9 cellular contexts compared by ENCODE assay signal in genomic region chr7:101172005-101172853, GRCh38. TPM values are rescaled to one million over a fixed set of nuclear protein-coding genes. Genes with fewer than 3 reads are reported as not detected.
A peak's percentile ranks its signal among the peaks of the same experiment; 100 is the strongest.
DNase-seq lines count a peak whose midpoint lies in the region; ATAC-seq and TF ChIP-seq lines count a peak whose summit lies in the region.
"Had no signal": no experiment of that assay in that cellular context is flagged by ENCODE, and none has a peak within 500 bp of the region (broad histone marks: within the 10 kb centered on the region; RNA-seq: fewer than 3 reads in every experiment).

No MANE protein-coding gene starts in this region.

- DNase-seq in CD8-positive, alpha-beta T cell, result no peak
- DNase-seq in HuH-7.5 (ENCODE audit: low spot score) (peak; percentile 14), memory B cell (ENCODE audit: low spot score in 2 of 2) (peak in 1 of 2 donors; percentile 34), foreskin keratinocyte (no peak)
- DNase-seq in T-helper 2 cell treated with Interferon-gamma antibody and Interleukin-4, amounts not matched to agents 5 μg/mL and 100 μg/mL, for 36 hours (ENCODE audit: low spot score), result no peak
- DNase-seq: uterus had no signal

- H3K9me3 ChIP-seq in CD8-positive, alpha-beta T cell (ENCODE audit: low read length), result no peaks in the 10 kb centered on the region
- H3K9me3 ChIP-seq: uterus had no signal

- no peaks in the 10 kb centered on the region for H3K9me3 Mint-ChIP-seq in CD8-positive, alpha-beta T cell
- no peaks in the 10 kb centered on the region for H3K9me3 Mint-ChIP-seq in T-helper 2 cell treated with Interferon-gamma antibody and Interleukin-4, amounts not matched to agents 5 μg/mL and 100 μg/mL, for 36 hours
- peaks cover 2% of the 10 kb centered on the region for H3K9me3 Mint-ChIP-seq in memory B cell

- no peak overlapping the region for H3K4me3 ChIP-seq in CD8-positive, alpha-beta T cell (ENCODE audit: low read depth, low read length)
- H3K4me3 ChIP-seq: uterus had no signal

- H3K4me1 ChIP-seq in CD8-positive, alpha-beta T cell (ENCODE audit: insufficient read depth, low read length), result peaks cover 57% of the 10 kb centered on the region
- peaks cover 15% of the 10 kb centered on the region for H3K4me1 ChIP-seq in foreskin keratinocyte

- no peak for ATAC-seq in CD8-positive, alpha-beta T cell
- peak; percentile 72 for ATAC-seq in memory B cell (ENCODE audit: low read depth)
- no peak for ATAC-seq in foreskin keratinocyte
- no peak for ATAC-seq in HG03571 (IDR thresholded peaks at IDR 0.05; ENCODE audit: unreplicated experiment)
- ATAC-seq in HG03342 (IDR thresholded peaks at IDR 0.05; ENCODE audit: unreplicated experiment), result no peak
- no peak for ATAC-seq in GM18511 (IDR thresholded peaks at IDR 0.05; ENCODE audit: unreplicated experiment)

- no peak for TF ChIP-seq CTCF in CD8-positive, alpha-beta T cell (IDR thresholded peaks at IDR 0.05)
- no peak for TF ChIP-seq CTCF in foreskin keratinocyte (conservative IDR thresholded peaks at IDR 0.05)

- POLR2A ChIA-PET in CD8-positive, alpha-beta T cell (lab: Charles Lee), result no interaction called here

- peaks cover 83% of the 10 kb centered on the region for H3K27me3 ChIP-seq in CD8-positive, alpha-beta T cell (ENCODE audit: insufficient read depth, low read length)
- peaks cover 98% of the 10 kb centered on the region for H3K27me3 ChIP-seq in foreskin keratinocyte

- H3K4me3 Mint-ChIP-seq in CD8-positive, alpha-beta T cell, result peak overlapping the region; percentile 35
- H3K4me3 Mint-ChIP-seq in T-helper 2 cell treated with Interferon-gamma antibody and Interleukin-4, amounts not matched to agents 5 μg/mL and 100 μg/mL, for 36 hours, result peak overlapping the region; percentile 44
- H3K4me3 Mint-ChIP-seq in memory B cell, result peak overlapping the region; percentile 55

- intact Hi-C loops in CD8-positive, alpha-beta T cell (cut with DNase I, micrococcal nuclease), result loop anchor here in 1 of 2 experiments (10.0 kb wide), 1 partner anchor 277 kb away; the partner anchor contains the start of gene ACHE

- no peak overlapping the region for H3K27ac ChIP-seq in CD8-positive, alpha-beta T cell (ENCODE audit: low read depth, low read length)
- H3K27ac ChIP-seq in foreskin keratinocyte, result no peak overlapping the region
- H3K27ac ChIP-seq: uterus had no signal

- H3K27ac Mint-ChIP-seq in CD8-positive, alpha-beta T cell, result no peak overlapping the region
- no peak overlapping the region for H3K27ac Mint-ChIP-seq in T-helper 2 cell treated with Interferon-gamma antibody and Interleukin-4, amounts not matched to agents 5 μg/mL and 100 μg/mL, for 36 hours
- peak overlapping the region; percentile 83 for H3K27ac Mint-ChIP-seq in memory B cell

- H3K36me3 Mint-ChIP-seq in CD8-positive, alpha-beta T cell, result no peaks in the 10 kb centered on the region
- H3K36me3 Mint-ChIP-seq in T-helper 2 cell treated with Interferon-gamma antibody and Interleukin-4, amounts not matched to agents 5 μg/mL and 100 μg/mL, for 36 hours (ENCODE audit: low read depth), result peaks cover 2% of the 10 kb centered on the region
- peaks cover 4% of the 10 kb centered on the region for H3K36me3 Mint-ChIP-seq in memory B cell

- CTCF ChIA-PET in CD8-positive, alpha-beta T cell (lab: Charles Lee), result interaction anchor here (0.6 to 6.3 kb wide), 6 partner anchors 15 to 71 kb away, joined by 3 to 78 read pairs (median 4); no protein-coding TSS in a partner anchor

- no peaks in the 10 kb centered on the region for H3K36me3 ChIP-seq in CD8-positive, alpha-beta T cell (ENCODE audit: insufficient read depth, low read length)
- H3K36me3 ChIP-seq: uterus had no signal

- peaks cover 82% of the 10 kb centered on the region for H3K27me3 Mint-ChIP-seq in CD8-positive, alpha-beta T cell (ENCODE audit: low read depth)
- H3K27me3 Mint-ChIP-seq in T-helper 2 cell treated with Interferon-gamma antibody and Interleukin-4, amounts not matched to agents 5 μg/mL and 100 μg/mL, for 36 hours (ENCODE audit: low read depth), result peaks cover 88% of the 10 kb centered on the region
- H3K27me3 Mint-ChIP-seq in memory B cell, result peaks cover 54% of the 10 kb centered on the region

- H3K4me1 Mint-ChIP-seq in CD8-positive, alpha-beta T cell (ENCODE audit: low read depth), result peaks cover 47% of the 10 kb centered on the region
- peaks cover 36% of the 10 kb centered on the region for H3K4me1 Mint-ChIP-seq in T-helper 2 cell treated with Interferon-gamma antibody and Interleukin-4, amounts not matched to agents 5 μg/mL and 100 μg/mL, for 36 hours (ENCODE audit: low read depth)
- H3K4me1 Mint-ChIP-seq in memory B cell, result peaks cover 38% of the 10 kb centered on the region

RNA-seq across cellular contexts. Expression of gene VGF, which starts 6.9 kb away (rescaled TPM):
- total RNA-seq in CD8-positive, alpha-beta T cell, result not detected
- total RNA-seq in foreskin keratinocyte, result 0.11 and 0.14 TPM in 2 replicates
- polyA plus RNA-seq in foreskin keratinocyte, result 0.21 and 0.33 TPM in 2 replicates

RNA-seq across cellular contexts. Expression of gene NAT16, which starts 7.9 kb away (rescaled TPM):
- total RNA-seq in CD8-positive, alpha-beta T cell, result not detected
- total RNA-seq in foreskin keratinocyte, result not detected in 2 replicates
- not detected in 2 replicates for polyA plus RNA-seq in foreskin keratinocyte
- total RNA-seq: uterus had no signal

RNA-seq across cellular contexts. Expression of gene AP1S1, which starts 18.0 kb away (rescaled TPM):
- 1 to 10 TPM; 2.1 to 2.2 TPM for total RNA-seq in CD8-positive, alpha-beta T cell
- total RNA-seq in foreskin keratinocyte, result 164 and 166 TPM in 2 replicates
- 223 TPM in 2 replicates for polyA plus RNA-seq in foreskin keratinocyte

RNA-seq across cellular contexts. Expression of gene MOGAT3, which starts 28.6 kb away (rescaled TPM):
- total RNA-seq in CD8-positive, alpha-beta T cell, result not detected
- not detected in 2 replicates for total RNA-seq in foreskin keratinocyte
- not detected in 2 replicates for polyA plus RNA-seq in foreskin keratinocyte
- total RNA-seq: uterus had no signal

RNA-seq across cellular contexts. Expression of gene PLOD3, which starts 45.2 kb away (rescaled TPM):
- 1 to 10 TPM; 6.6 to 7.5 TPM for total RNA-seq in CD8-positive, alpha-beta T cell
- total RNA-seq in foreskin keratinocyte, result 77.6 and 80.6 TPM in 2 replicates
- 82.5 and 83.8 TPM in 2 replicates for polyA plus RNA-seq in foreskin keratinocyte

Comparison
In these comparisons a context has a peak if more than half of its experiments do, and no peak if none do; other contexts are left out.
1. RNA of gene AP1S1, which starts 18.0 kb away (total RNA-seq): 164 to 166 TPM in foreskin keratinocyte; 2.1 to 2.2 TPM in CD8-positive, alpha-beta T cell; every median in the first group is over 10 times any median in the second.
2. Peak in every context shown above with its lines, with median percentiles within 50 percentile points of each other: H3K4me3 Mint-ChIP-seq.